8 cellular contexts compared by ENCODE assay signal in genomic region chr7:129368389-129368986, GRCh38.
DNase-seq lines count a peak whose midpoint lies in the region; ATAC-seq, FAIRE-seq and TF ChIP-seq lines count a peak whose summit lies in the region.

No MANE protein-coding gene starts in this region.

- 75% methylated on average over 7 of the region's 7 CpGs for WGBS in prostate gland

- DNase-seq in CD4-positive, alpha-beta memory T cell: no peak
- DNase-seq in keratinocyte (ENCODE audit: low read depth, low spot score) (no peak), omental fat pad (ENCODE audit: low spot score) (no peak), NCI-H1048 (lab: John Stamatoyannopoulos, UW) (no peak), prostate gland (ENCODE audit: low spot score) (no peak), glomerular visceral epithelial cell (ENCODE audit: extremely low spot score) (no peak)

- H3K4me1 ChIP-seq in CD4-positive, alpha-beta memory T cell (ENCODE audit: insufficient read depth, low read length): peaks cover 17% of the 10 kb centered on the region
- H3K4me1 ChIP-seq in keratinocyte (ENCODE audit: control insufficient read depth, extremely low read depth, insufficient read depth, low read length) (peaks cover 6% of the 10 kb centered on the region), prostate gland (replicated peaks) (no peaks in the 10 kb centered on the region)

- peak; percentile 45 for ATAC-seq in GM19463 (IDR thresholded peaks at IDR 0.05; ENCODE audit: unreplicated experiment)
- ATAC-seq in HG03565 (IDR thresholded peaks at IDR 0.05; ENCODE audit: unreplicated experiment): peak; percentile 36
- no peak for ATAC-seq in omental fat pad (ENCODE audit: low FRiP score)

- no peaks in the 10 kb centered on the region for H3K9me3 ChIP-seq in CD4-positive, alpha-beta memory T cell (ENCODE audit: control insufficient read depth in 1 of 2, low read length in 2 of 2)
- H3K9me3 ChIP-seq in keratinocyte (ENCODE audit: control insufficient read depth, low read depth, low read length) (no peaks in the 10 kb centered on the region), prostate gland (no peaks in the 10 kb centered on the region)

- H2AFZ ChIP-seq in keratinocyte (ENCODE audit: control insufficient read depth, low read length): no peak overlapping the region

- no peak for TF ChIP-seq CTCF in keratinocyte (optimal IDR thresholded peaks at IDR 0.05 in 1 of 3, IDR thresholded peaks at IDR 0.05 in 1 of 3, conservative IDR thresholded peaks at IDR 0.05 in 1 of 3; ENCODE audit: extremely low read depth in 1 of 3, insufficient read depth in 2 of 3, low read length in 3 of 3)
- TF ChIP-seq CTCF in omental fat pad (IDR thresholded peaks at IDR 0.05): no peak
- no peak for TF ChIP-seq CTCF in prostate gland (IDR thresholded peaks at IDR 0.05)

- no peak overlapping the region for H3K4me2 ChIP-seq in keratinocyte (ENCODE audit: control insufficient read depth, extremely low read depth, insufficient read depth, low read depth, low read length)

- H3K27ac Mint-ChIP-seq in CD4-positive, alpha-beta memory T cell: peak overlapping the region in 4 of 7 donors; percentile 36 to 79 (median 75)

- H3K9me1 ChIP-seq in keratinocyte (ENCODE audit: control insufficient read depth, extremely low read depth, insufficient read depth, low read length): no peaks in the 10 kb centered on the region

- no peak overlapping the region for H3K9ac ChIP-seq in keratinocyte (ENCODE audit: control insufficient read depth, extremely low read depth, insufficient read depth, low read length)

- H3K27ac ChIP-seq in CD4-positive, alpha-beta memory T cell (ENCODE audit: low read depth, low read length): peak overlapping the region; percentile 0
- H3K27ac ChIP-seq in keratinocyte (ENCODE audit: control insufficient read depth, insufficient read depth, low read length): no peak overlapping the region
- no peak overlapping the region for H3K27ac ChIP-seq in prostate gland

- intact Hi-C loops in CD4-positive, alpha-beta memory T cell (cut with micrococcal nuclease): no loop called here
- intact Hi-C loops in prostate gland (cut with DNase I): loop anchor here (10.0 kb wide), 2 partner anchors 276 to 456 kb away; no protein-coding TSS in a partner anchor

- H3K4me1 Mint-ChIP-seq in CD4-positive, alpha-beta memory T cell: peaks cover 13 to 20% (median 16%) of the 10 kb centered on the region in 4 donors

- POLR2A ChIA-PET in CD4-positive, alpha-beta memory T cell (lab: Charles Lee; ENCODE audit: partially characterized antibody): interaction anchor here (1.0 to 1.5 kb wide), 2 partner anchors 144 to 647 kb away, joined by 3 read pairs; partner anchors contain the start of gene AHCYL2

- H3K4me3 ChIP-seq in CD4-positive, alpha-beta memory T cell (ENCODE audit: low read length in 2 of 2): peak overlapping the region in 1 of 2 donors; percentile 32
- H3K4me3 ChIP-seq in keratinocyte (ENCODE audit: control insufficient read depth in 2 of 3, extremely low read depth in 1 of 3, insufficient read depth in 2 of 3, low read depth in 1 of 3, low read length in 3 of 3): no peak overlapping the region
- no peak overlapping the region for H3K4me3 ChIP-seq in prostate gland

- no peaks in the 10 kb centered on the region for H3K36me3 Mint-ChIP-seq in CD4-positive, alpha-beta memory T cell

- no peaks in the 10 kb centered on the region for H3K36me3 ChIP-seq in CD4-positive, alpha-beta memory T cell (ENCODE audit: insufficient read depth, low read length)
- H3K36me3 ChIP-seq in keratinocyte (ENCODE audit: control insufficient read depth in 2 of 2, extremely low read depth in 1 of 2, insufficient read depth in 2 of 2, low read length in 2 of 2): no peaks in the 10 kb centered on the region
- no peaks in the 10 kb centered on the region for H3K36me3 ChIP-seq in prostate gland

- peak overlapping the region in 7 of 8 donors; percentile 1 to 79 (median 69) for H3K4me3 Mint-ChIP-seq in CD4-positive, alpha-beta memory T cell

- H3K27me3 ChIP-seq in CD4-positive, alpha-beta memory T cell (ENCODE audit: insufficient read depth, low read length): no peaks in the 10 kb centered on the region
- H3K27me3 ChIP-seq in keratinocyte (ENCODE audit: control insufficient read depth, extremely low read depth, insufficient read depth, low read length) (no peaks in the 10 kb centered on the region), prostate gland (replicated peaks; ENCODE audit: insufficient read depth) (no peaks in the 10 kb centered on the region)

- TF ChIP-seq POLR2A in prostate gland (IDR thresholded peaks at IDR 0.05): no peak

- peak; percentile 34 for FAIRE-seq in keratinocyte (lab: Jason Lieb, UNC)

- no peaks in the 10 kb centered on the region for H3K9me3 Mint-ChIP-seq in CD4-positive, alpha-beta memory T cell

- dilution Hi-C loops in keratinocyte (cut with MboI; ENCODE audit: extremely low pct_ligation_motif_present, low sequenced_read_pairs): no loop called here

- H4K20me1 ChIP-seq in keratinocyte (ENCODE audit: control insufficient read depth, extremely low read depth, insufficient read depth, low read length): no peaks in the 10 kb centered on the region

- H3K79me2 ChIP-seq in keratinocyte (ENCODE audit: control insufficient read depth, insufficient read depth, low read length): no peaks in the 10 kb centered on the region

- CTCF ChIA-PET in CD4-positive, alpha-beta memory T cell (lab: Charles Lee; ENCODE audit: partially characterized antibody): interaction anchor here (0.8 to 5.7 kb wide), 37 partner anchors 10 to 742 kb away, joined by 3 to 136 read pairs (median 6); partner anchors contain the start of gene STRIP2

- H3K27me3 Mint-ChIP-seq in CD4-positive, alpha-beta memory T cell: no peaks in the 10 kb centered on the region
